ENCODE assay signal across 17 cellular contexts in the genomic region with DNA sequence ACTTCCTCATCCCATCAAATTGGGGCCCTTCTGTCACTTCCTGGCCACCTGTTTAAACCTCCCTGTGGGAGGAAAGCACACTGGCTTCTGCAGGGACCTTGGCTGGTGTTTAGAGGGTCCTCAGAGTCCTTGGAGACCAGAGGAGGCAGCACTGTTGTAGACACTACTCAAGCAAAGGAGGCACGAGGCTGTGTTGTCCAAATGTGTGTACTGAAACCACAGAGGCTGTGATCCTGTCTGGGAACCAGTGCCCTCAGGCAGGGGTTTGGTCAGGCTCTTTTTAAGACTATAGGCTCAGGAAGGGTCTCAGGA. TPM values are rescaled to one million over a fixed set of nuclear protein-coding genes. Genes with fewer than 3 reads are reported as not detected.
A peak's percentile ranks its signal among the peaks of the same experiment; 100 is the strongest.
DNase-seq lines count a peak whose midpoint lies in the region; ATAC-seq, FAIRE-seq and TF ChIP-seq lines count a peak whose summit lies in the region.
"Had no signal": no experiment of that assay in that cellular context is flagged by ENCODE, and none has a peak within 500 bp of the region (broad histone marks: within the 10 kb centered on the region; RNA-seq: fewer than 3 reads in every experiment).

No MANE protein-coding gene starts in this region.

- H3K9ac ChIP-seq in DND-41 (ENCODE audit: low read depth, low read length) (no peak overlapping the region), GM12878 (ENCODE audit: control insufficient read depth, insufficient read depth, low read length) (no peak overlapping the region), skeletal muscle tissue (ENCODE audit: low read depth in 1 of 3, low read length in 3 of 3) (peak overlapping the region in 2 of 3 donors; percentile 20 to 74)

- H3K4me2 ChIP-seq in DND-41 (ENCODE audit: insufficient read depth, low read length) = no peak overlapping the region
- no peak overlapping the region for H3K4me2 ChIP-seq in GM12878 (ENCODE audit: control insufficient read depth, insufficient read depth)

- H4K20me1 ChIP-seq in DND-41 (ENCODE audit: insufficient read depth, low read length) = no peaks in the 10 kb centered on the region; the same call in 1 of the 2 replicates
- no peaks in the 10 kb centered on the region for H4K20me1 ChIP-seq in GM12878 (ENCODE audit: control insufficient read depth, insufficient read depth)

- POLR2A ChIA-PET in GM12878 (lab: Charles Lee) = no interaction called here

- H3K27ac ChIP-seq in DND-41 (ENCODE audit: low read length) = no peak overlapping the region
- no peak overlapping the region for H3K27ac ChIP-seq in GM12878 (ENCODE audit: control insufficient read depth, insufficient read depth)
- peak overlapping the region; percentile 86 for H3K27ac ChIP-seq in skeletal muscle tissue (ENCODE audit: low read depth, low read length)
- H3K27ac ChIP-seq in WERI-Rb-1 = no peak overlapping the region

- no peak overlapping the region for H2AFZ ChIP-seq in DND-41 (ENCODE audit: low read depth, low read length)
- H2AFZ ChIP-seq in GM12878 (ENCODE audit: control insufficient read depth, low read depth, low read length) = no peak overlapping the region

- intact Hi-C loops in GM12878 (cut with micrococcal nuclease; ENCODE audit: unreplicated experiment) = no loop called here

- no peak for FAIRE-seq in GM12878 (lab: Jason Lieb, UNC)

- no peak for TF ChIP-seq EP300 in GM12878 (IDR thresholded peaks at IDR 0.05; ENCODE audit: borderline replicate concordance in 1 of 2, control insufficient read depth in 1 of 2, low read depth in 2 of 2, low read length in 2 of 2)

- SMC1A ChIA-PET in GM12878 (lab: Charles Lee; ENCODE audit: uncharacterized antibody, unreplicated experiment) = no interaction called here

- H3K9me3 Mint-ChIP-seq in IgD-negative memory B cell = no peaks in the 10 kb centered on the region
- H3K9me3 Mint-ChIP-seq: CD8-positive, alpha-beta T cell; H9 had no signal

- no peaks in the 10 kb centered on the region for H3K9me3 ChIP-seq in DND-41 (ENCODE audit: insufficient read depth, low read length, severe bottlenecking)
- H3K9me3 ChIP-seq in GM12878 (replicated peaks; ENCODE audit: control insufficient read depth, insufficient read depth, low read length) = no peaks in the 10 kb centered on the region
- H3K9me3 ChIP-seq in skeletal muscle tissue (ENCODE audit: control insufficient read depth in 3 of 3, low read length in 3 of 3) = no peaks in the 10 kb centered on the region
- no peaks in the 10 kb centered on the region for H3K9me3 ChIP-seq in WERI-Rb-1 (ENCODE audit: severe bottlenecking)

- no peaks in the 10 kb centered on the region for H3K4me1 ChIP-seq in DND-41 (ENCODE audit: insufficient read depth, low read length)
- peaks cover 5% of the 10 kb centered on the region; the same call in 1 of the 2 replicates for H3K4me1 ChIP-seq in GM12878 (ENCODE audit: control insufficient read depth, insufficient read depth, low read length)
- peaks cover 34 to 41% (median 39%) of the 10 kb centered on the region in 3 donors for H3K4me1 ChIP-seq in skeletal muscle tissue (ENCODE audit: control insufficient read depth in 3 of 3, insufficient read depth in 3 of 3, low read length in 3 of 3)

- H3K27ac Mint-ChIP-seq in IgD-negative memory B cell = peak overlapping the region in 2 of 3 donors; percentile 67 to 77
- H3K27ac Mint-ChIP-seq: CD8-positive, alpha-beta T cell; H9 had no signal

- RAD21 ChIA-PET in GM12878 (lab: Charles Lee; ENCODE audit: unreplicated experiment) = no interaction called here

- no TSS peak for BruUV-seq in GM12878 (replicated peaks; lab: Mats Ljungman, UMichigan)

- CTCF ChIA-PET in GM12878 (lab: Yijun Ruan, JAX) = no interaction called here

- no peak for TF ChIP-seq POLR2A in GM12878 (IDR thresholded peaks at IDR 0.05; ENCODE audit: low read depth, low read length)

- no peaks in the 10 kb centered on the region for H3K36me3 Mint-ChIP-seq in IgD-negative memory B cell
- H3K36me3 Mint-ChIP-seq: CD8-positive, alpha-beta T cell had no signal

- DNase-seq in DND-41 (no peak), GM12878 (ENCODE audit: low read depth, low spot score) (no peak), WERI-Rb-1 (no peak), DMS 273 (lab: John Stamatoyannopoulos, UW; ENCODE audit: unreplicated experiment) (no peak)
- DNase-seq: ACHN; CD8-positive, alpha-beta T cell; DMS79 treated with DMSO at 0.1 percent for 48 hours; H9; IMR-90; NCI-H1417 treated with DMSO at 0.1 percent for 48 hours; NCI-H2029; NCI-H2171; NCI-H446; RPMI8226 had no signal

- H3K36me3 ChIP-seq in DND-41 (ENCODE audit: insufficient read depth, low read length) = no peaks in the 10 kb centered on the region
- no peaks in the 10 kb centered on the region for H3K36me3 ChIP-seq in GM12878 (ENCODE audit: control insufficient read depth in 2 of 2, insufficient read depth in 2 of 2, low read length in 1 of 2)
- H3K36me3 ChIP-seq in skeletal muscle tissue (ENCODE audit: control insufficient read depth in 3 of 3, insufficient read depth in 3 of 3, low read length in 3 of 3) = peaks cover 3 to 28% (median 13%) of the 10 kb centered on the region in 3 donors
- H3K36me3 ChIP-seq in WERI-Rb-1 = no peaks in the 10 kb centered on the region

- WGBS in GM12878 (ENCODE audit: insufficient coverage, insufficient replicate concordance, low lambda C conversion rate, missing lambda C conversion rate) = 0% methylated on average over 1 of the region's 1 CpG

- H3K4me3 ChIP-seq in DND-41 (ENCODE audit: low read depth in 1 of 2, low read length in 2 of 2) = no peak overlapping the region
- no peak overlapping the region for H3K4me3 ChIP-seq in GM12878
- no peak overlapping the region for H3K4me3 ChIP-seq in skeletal muscle tissue (ENCODE audit: low read length in 3 of 3)
- H3K4me3 ChIP-seq in WERI-Rb-1 (ENCODE audit: low read depth, low read length) = no peak overlapping the region

- H3K79me2 ChIP-seq in DND-41 (ENCODE audit: insufficient read depth, low read length) (no peaks in the 10 kb centered on the region), GM12878 (ENCODE audit: control insufficient read depth, insufficient read depth, low read length) (no peaks in the 10 kb centered on the region)

- peaks cover 9% of the 10 kb centered on the region for H3K27me3 Mint-ChIP-seq in IgD-negative memory B cell

- in situ Hi-C loops in GM12878 (cut with MboI) = no loop called here

- TF ChIP-seq RAD21 in GM12878 (IDR thresholded peaks at IDR 0.05; ENCODE audit: insufficient read depth, low read depth, low read length) = no peak

- H3K27me3 ChIP-seq in DND-41 (ENCODE audit: insufficient read depth, low read length, poor library complexity) = peaks cover 6% of the 10 kb centered on the region
- peaks cover 3 to 8% of the 10 kb centered on the region in 2 experiments; a peak in 3 of 4 replicates for H3K27me3 ChIP-seq in GM12878 (replicated peaks in 1 of 2; ENCODE audit: control insufficient read depth in 2 of 2, insufficient read depth in 2 of 2, low read length in 1 of 2)
- peaks cover 0 to 7% (median 2%) of the 10 kb centered on the region in 3 donors for H3K27me3 ChIP-seq in skeletal muscle tissue (ENCODE audit: control insufficient read depth in 3 of 3, insufficient read depth in 3 of 3, low read length in 3 of 3)
- H3K27me3 ChIP-seq in WERI-Rb-1 (ENCODE audit: insufficient read depth, low read depth, severe bottlenecking) = no peaks in the 10 kb centered on the region

- no peak overlapping the region for H3K4me3 Mint-ChIP-seq in IgD-negative memory B cell
- H3K4me3 Mint-ChIP-seq: CD8-positive, alpha-beta T cell; H9 had no signal

- TF ChIP-seq CTCF in DND-41 (IDR thresholded peaks at IDR 0.05; ENCODE audit: borderline replicate concordance, extremely low read depth, low read length, poor library complexity, severe bottlenecking) = no peak
- no peak for TF ChIP-seq CTCF in GM12878 (IDR thresholded peaks at IDR 0.05 in 2 of 3, conservative IDR thresholded peaks at IDR 0.05 in 1 of 3; ENCODE audit: control insufficient read depth in 2 of 3, extremely low read depth in 1 of 3, insufficient read depth in 1 of 3, low read depth in 3 of 3, low read length in 3 of 3)
- TF ChIP-seq CTCF in WERI-Rb-1 (IDR thresholded peaks at IDR 0.05; ENCODE audit: low read depth, low read length) = no peak

- ATAC-seq in DND-41 (ENCODE audit: insufficient read depth, low read depth) (peak; percentile 33), GM12878 (no peak), HG02610 (IDR thresholded peaks at IDR 0.05; ENCODE audit: unreplicated experiment) (no peak)
- ATAC-seq: CD8-positive, alpha-beta T cell had no signal

- H3K4me1 Mint-ChIP-seq in IgD-negative memory B cell = peaks cover 7 to 21% (median 19%) of the 10 kb centered on the region in 3 donors

RNA-seq across cellular contexts. Expression of a gene that starts 12.4 kb away (rescaled TPM):
- polyA plus RNA-seq in IgD-negative memory B cell = 111 TPM
- total RNA-seq in GM12878 (2013; cell fraction: nucleolus; rRNA removed) = 108 and 120 TPM in 2 replicates
- total RNA-seq in GM12878 (2014; rRNA removed) = 165 and 172 TPM in 2 replicates
- 100 and 115 TPM in 2 replicates for total RNA-seq in GM12878 (2014; rRNA removed; fragmentation: Illumina TruSeq; extraction: Trizol)
- total RNA-seq in GM12878 (2021) = 113 and 117 TPM in 2 replicates
- 73.1 TPM for polyA plus RNA-seq in GM12878 (2011; ENCODE audit: low read depth)
- polyA plus RNA-seq in GM12878 (2011; rRNA removed) = 62.9 and 89.1 TPM in 2 replicates
- 127 and 179 TPM in 2 replicates for polyA plus RNA-seq in GM12878 (2011; cell fraction: cytosol; rRNA removed)
- polyA plus RNA-seq in GM12878 (2011; cell fraction: nucleus; rRNA removed) = 111 and 137 TPM in 2 replicates
- polyA plus RNA-seq in GM12878 (2012) = 97.6 and 109 TPM in 2 replicates
- polyA plus RNA-seq in GM12878 (2014; fragmentation: Illumina TruSeq; extraction: Trizol) = 59.6 and 134 TPM in 2 replicates
- 10 to 100 TPM; 42.8 to 55.6 TPM for polyA plus RNA-seq in GM12878 (2014; fragmentation: Nextera tagmentation; extraction: Ambion mirVana)
- 119 and 128 TPM in 2 replicates for polyA plus RNA-seq in GM12878 (2014; rRNA removed)
- polyA plus RNA-seq in GM12878 (2016; fragmentation: Nextera tagmentation; extraction: Ambion mirVana) = 100 to 1,000 TPM; 211 to 229 TPM
- 150 and 197 TPM in 2 replicates for polyA minus RNA-seq in GM12878 (2011; rRNA and poly(A)+ RNA removed)
- 69.2 and 69.6 TPM in 2 replicates for polyA minus RNA-seq in GM12878 (2011; cell fraction: cytosol; rRNA and poly(A)+ RNA removed)
- 43.2 and 81.7 TPM in 2 replicates for polyA minus RNA-seq in GM12878 (2011; cell fraction: nucleus; rRNA and poly(A)+ RNA removed)
- 127 TPM for total RNA-seq in skeletal muscle tissue

RNA-seq across cellular contexts. Expression of a gene that starts 40.6 kb away (rescaled TPM):
- polyA plus RNA-seq in IgD-negative memory B cell = 1.5 TPM
- 4.3 and 5.2 TPM in 2 replicates for total RNA-seq in GM12878 (2013; cell fraction: nucleolus; rRNA removed)
- total RNA-seq in GM12878 (2014; rRNA removed) = 0.73 TPM in 1 of 2 replicates, not detected in the other
- 0.55 and 0.67 TPM in 2 replicates for total RNA-seq in GM12878 (2014; rRNA removed; fragmentation: Illumina TruSeq; extraction: Trizol)
- total RNA-seq in GM12878 (2021) = 1.4 and 2.2 TPM in 2 replicates
- 1.7 TPM for polyA plus RNA-seq in GM12878 (2011; ENCODE audit: low read depth)
- polyA plus RNA-seq in GM12878 (2011; rRNA removed) = 1.7 and 1.8 TPM in 2 replicates
- polyA plus RNA-seq in GM12878 (2011; cell fraction: cytosol; rRNA removed) = 2.2 and 2.4 TPM in 2 replicates
- 7.3 and 9.8 TPM in 2 replicates for polyA plus RNA-seq in GM12878 (2011; cell fraction: nucleus; rRNA removed)
- polyA plus RNA-seq in GM12878 (2012) = 1.0 and 2.7 TPM in 2 replicates
- 0.60 TPM in 1 of 2 replicates, not detected in the other for polyA plus RNA-seq in GM12878 (2014; fragmentation: Illumina TruSeq; extraction: Trizol)
- under 1 TPM; 0.35 to 0.58 TPM for polyA plus RNA-seq in GM12878 (2014; fragmentation: Nextera tagmentation; extraction: Ambion mirVana)
- polyA plus RNA-seq in GM12878 (2014; rRNA removed) = 1.0 and 2.4 TPM in 2 replicates
- polyA plus RNA-seq in GM12878 (2016; fragmentation: Nextera tagmentation; extraction: Ambion mirVana) = 1 to 10 TPM; 1.0 to 1.1 TPM
- polyA minus RNA-seq in GM12878 (2011; rRNA and poly(A)+ RNA removed) = 0.88 and 2.3 TPM in 2 replicates
- polyA minus RNA-seq in GM12878 (2011; cell fraction: cytosol; rRNA and poly(A)+ RNA removed) = 1.9 TPM in 1 of 2 replicates, not detected in the other
- polyA minus RNA-seq in GM12878 (2011; cell fraction: nucleus; rRNA and poly(A)+ RNA removed) = 2.4 and 2.9 TPM in 2 replicates
- 0.52 TPM for total RNA-seq in skeletal muscle tissue
- total RNA-seq: IMR-90 had no signal

Comparison
In these comparisons a context has a peak if more than half of its experiments do, and no peak if none do; other contexts are left out.
1. H3K9ac ChIP-seq: peak in skeletal muscle tissue (2 of 3); none in DND-41 (single experiment) and GM12878 (single experiment).